In genomic region chr20:34956041-34956458, GRCh38 we compare ENCODE assay signal across 8 cellular contexts. TPM values are rescaled to one million over a fixed set of nuclear protein-coding genes. Genes with fewer than 3 reads are reported as not detected.
DNase-seq lines count a peak whose midpoint lies in the region; ATAC-seq, FAIRE-seq and TF ChIP-seq lines count a peak whose summit lies in the region.

No MANE protein-coding gene starts in this region.

- H3K4me1 Mint-ChIP-seq in CD8-positive, alpha-beta memory T cell: peaks cover 25 to 38% (median 34%) of the 10 kb centered on the region in 3 donors
- H3K4me1 Mint-ChIP-seq in osteocyte (ENCODE audit: unreplicated experiment): peaks cover 26% of the 10 kb centered on the region

- no peaks in the 10 kb centered on the region for H3K27me3 ChIP-seq in CD8-positive, alpha-beta memory T cell (ENCODE audit: insufficient read depth, low read length, poor library complexity, severe bottlenecking)
- H3K27me3 ChIP-seq in endothelial cell of umbilical vein (ENCODE audit: control insufficient read depth in 2 of 2, insufficient read depth in 2 of 2, low read length in 2 of 2): no peaks in the 10 kb centered on the region

- peak overlapping the region; percentile 85 to 97 (median 97) for H3K27ac Mint-ChIP-seq in CD8-positive, alpha-beta memory T cell
- peak overlapping the region; percentile 99 for H3K27ac Mint-ChIP-seq in osteocyte (ENCODE audit: unreplicated experiment)

- ATAC-seq in GM19455 (IDR thresholded peaks at IDR 0.05; ENCODE audit: unreplicated experiment): no peak
- ATAC-seq in esophagus mucosa: no peak

- H3K27ac ChIP-seq in CD8-positive, alpha-beta memory T cell (ENCODE audit: low read depth, low read length): peak overlapping the region; percentile 71
- peak overlapping the region; percentile 61 for H3K27ac ChIP-seq in OCI-LY7 (ENCODE audit: low read depth, low read length, poor library complexity, severe bottlenecking)
- peak overlapping the region; percentile 65 for H3K27ac ChIP-seq in endothelial cell of umbilical vein (ENCODE audit: insufficient read depth, low read depth, low read length)

- no peak for TF ChIP-seq POLR2A in endothelial cell of umbilical vein (IDR thresholded peaks at IDR 0.05; ENCODE audit: low read depth, low read length)

- H3K9me2 ChIP-seq in OCI-LY7 (ENCODE audit: insufficient read depth, low read length): no peaks in the 10 kb centered on the region

- no peaks in the 10 kb centered on the region for H3K36me3 ChIP-seq in CD8-positive, alpha-beta memory T cell (ENCODE audit: insufficient read depth, low read length)
- H3K36me3 ChIP-seq in OCI-LY7 (ENCODE audit: insufficient read depth, low read length) (no peaks in the 10 kb centered on the region), endothelial cell of umbilical vein (ENCODE audit: control insufficient read depth in 2 of 2, extremely low read depth in 1 of 2, insufficient read depth in 2 of 2, low read length in 2 of 2) (no peaks in the 10 kb centered on the region)

- peak overlapping the region; percentile 65 for H2AFZ ChIP-seq in OCI-LY7 (ENCODE audit: low read length)
- peak overlapping the region; percentile 86 for H2AFZ ChIP-seq in endothelial cell of umbilical vein (ENCODE audit: low read depth, low read length)

- peaks cover 0 to 11% (median 0%) of the 10 kb centered on the region in 3 donors for H3K36me3 Mint-ChIP-seq in CD8-positive, alpha-beta memory T cell
- H3K36me3 Mint-ChIP-seq in osteocyte (ENCODE audit: unreplicated experiment): no peaks in the 10 kb centered on the region

- peaks cover 0 to 6% of the 10 kb centered on the region in 2 donors for H3K27me3 Mint-ChIP-seq in CD8-positive, alpha-beta memory T cell
- H3K27me3 Mint-ChIP-seq in osteocyte (ENCODE audit: unreplicated experiment): no peaks in the 10 kb centered on the region

- POLR2A ChIA-PET in CD8-positive, alpha-beta memory T cell (lab: Charles Lee): interaction anchor here (1.2 to 1.5 kb wide), 2 partner anchors 82 to 83 kb away, joined by 4 read pairs; partner anchors contain the start of gene GGT7
- POLR2A ChIA-PET in OCI-LY7 (lab: Charles Lee) (interaction anchor here (0.6 to 2.5 kb wide), 10 partner anchors 12 to 247 kb away, joined by 3 to 7 read pairs (median 4); partner anchors contain the start of genes ACSS2 and GGT7), endothelial cell of umbilical vein (lab: Charles Lee) (interaction anchor here (0.7 to 1.5 kb wide), 5 partner anchors 15 to 82 kb away, joined by 3 to 15 read pairs (median 7); partner anchors contain the start of gene ACSS2)

- intact Hi-C loops in OCI-LY7 (cut with micrococcal nuclease; ENCODE audit: unreplicated experiment): loop anchor here (10.0 kb wide), 1 partner anchor 139 kb away; the partner anchor contains the start of gene TRPC4AP
- intact Hi-C loops in endothelial cell of umbilical vein (cut with micrococcal nuclease): loop anchor here (5.0 kb wide), 1 partner anchor 124 kb away; no protein-coding TSS in a partner anchor

- dilution Hi-C loops in endothelial cell of umbilical vein (cut with MboI; ENCODE audit: extremely low pct_ligation_motif_present, low sequenced_read_pairs): no loop called here

- H3K9me1 ChIP-seq in endothelial cell of umbilical vein (replicated peaks; ENCODE audit: control insufficient read depth, extremely low read depth, insufficient read depth, low read length): no peaks in the 10 kb centered on the region

- H3K4me3 ChIP-seq in CD8-positive, alpha-beta memory T cell (ENCODE audit: low read length): peak overlapping the region; percentile 66
- H3K4me3 ChIP-seq in OCI-LY7 (ENCODE audit: low read depth, low read length, poor library complexity, severe bottlenecking) (peak overlapping the region; percentile 78), endothelial cell of umbilical vein (replicated peaks in 1 of 3; ENCODE audit: insufficient read depth in 1 of 3, low read depth in 1 of 3, low read length in 3 of 3) (peak overlapping the region in 2 of 3 experiments; percentile 58 to 84)

- H3K4me3 Mint-ChIP-seq in CD8-positive, alpha-beta memory T cell: peak overlapping the region; percentile 92 to 98 (median 96)
- H3K4me3 Mint-ChIP-seq in osteocyte (ENCODE audit: unreplicated experiment): peak overlapping the region; percentile 97

- peak overlapping the region; percentile 86 for H3K9ac ChIP-seq in endothelial cell of umbilical vein (replicated peaks; ENCODE audit: extremely low read depth, insufficient read depth, low read length)

- peaks cover 13% of the 10 kb centered on the region for H3K4me1 ChIP-seq in CD8-positive, alpha-beta memory T cell (ENCODE audit: insufficient read depth, low read length)
- H3K4me1 ChIP-seq in OCI-LY7 (ENCODE audit: insufficient read depth, low read length, poor library complexity, severe bottlenecking): peaks cover 76% of the 10 kb centered on the region
- H3K4me1 ChIP-seq in endothelial cell of umbilical vein (ENCODE audit: control insufficient read depth, extremely low read depth, insufficient read depth, low read length): peaks cover 17% of the 10 kb centered on the region

- H3K4me2 ChIP-seq in OCI-LY7 (ENCODE audit: low read length): peak overlapping the region; percentile 82
- H3K4me2 ChIP-seq in endothelial cell of umbilical vein (ENCODE audit: insufficient read depth, low read length): peak overlapping the region; percentile 94

- no peak for DNase-seq in CD8-positive, alpha-beta memory T cell
- no peak for DNase-seq in OCI-LY7 (ENCODE audit: low spot score)
- DNase-seq in endothelial cell of umbilical vein (ENCODE audit: low read depth, low spot score): no peak
- no peak for DNase-seq in osteocyte (ENCODE audit: extremely low spot score, unreplicated experiment)
- no peak for DNase-seq in kidney glomerular epithelial cell (lab: John Stamatoyannopoulos, UW)
- DNase-seq in HK-2 (ENCODE audit: unreplicated experiment): no peak

- BruUV-seq in OCI-LY7 (replicated peaks; lab: Mats Ljungman, UMichigan): no TSS peak
- BruUV-seq in endothelial cell of umbilical vein (replicated peaks; lab: Mats Ljungman, UMichigan): no TSS peak

- H3K79me2 ChIP-seq in OCI-LY7 (ENCODE audit: insufficient read depth, low read depth, low read length): peaks cover 8% of the 10 kb centered on the region; the same call in 1 of the 2 replicates
- H3K79me2 ChIP-seq in endothelial cell of umbilical vein (ENCODE audit: control insufficient read depth, insufficient read depth, low read length): peaks cover 6% of the 10 kb centered on the region

- H4K20me1 ChIP-seq in OCI-LY7 (ENCODE audit: insufficient read depth, low read length) (no peaks in the 10 kb centered on the region), endothelial cell of umbilical vein (replicated peaks; ENCODE audit: control insufficient read depth, extremely low read depth, insufficient read depth, low read length) (no peaks in the 10 kb centered on the region)

- no peak for FAIRE-seq in endothelial cell of umbilical vein (lab: Jason Lieb, UNC)

- H3K9me3 ChIP-seq in CD8-positive, alpha-beta memory T cell (ENCODE audit: low read length): no peaks in the 10 kb centered on the region
- no peaks in the 10 kb centered on the region for H3K9me3 ChIP-seq in OCI-LY7 (ENCODE audit: low read length)
- H3K9me3 ChIP-seq in endothelial cell of umbilical vein (replicated peaks; ENCODE audit: control insufficient read depth, insufficient read depth, low read length): no peaks in the 10 kb centered on the region

- H3K9me3 Mint-ChIP-seq in CD8-positive, alpha-beta memory T cell: no peaks in the 10 kb centered on the region
- H3K9me3 Mint-ChIP-seq in osteocyte (ENCODE audit: unreplicated experiment): no peaks in the 10 kb centered on the region

- TF ChIP-seq CTCF in OCI-LY7 (conservative IDR thresholded peaks at IDR 0.05; ENCODE audit: low read length): peak; percentile 42; the same call in 1 of the 2 replicates
- TF ChIP-seq CTCF in endothelial cell of umbilical vein (IDR thresholded peaks at IDR 0.05; ENCODE audit: extremely low read depth in 1 of 2, insufficient read depth in 1 of 2, low read depth in 1 of 2, low read length in 2 of 2): no peak
- TF ChIP-seq CTCF in osteocyte (IDR thresholded peaks at IDR 0.05): peak; percentile 8

- CTCF ChIA-PET in CD8-positive, alpha-beta memory T cell (lab: Charles Lee): interaction anchor here (0.9 to 1.6 kb wide), 7 partner anchors 13 to 120 kb away, joined by 3 to 9 read pairs (median 3); no protein-coding TSS in a partner anchor
- CTCF ChIA-PET in OCI-LY7 (lab: Charles Lee; ENCODE audit: unreplicated experiment) (interaction anchor here (0.5 to 1.5 kb wide), 6 partner anchors 76 to 322 kb away, joined by 3 to 14 read pairs (median 4); partner anchors contain the start of gene MMP24OS), endothelial cell of umbilical vein (lab: Charles Lee) (interaction anchor here (0.6 to 5.8 kb wide), 20 partner anchors 11 to 759 kb away, joined by 3 to 182 read pairs (median 5); partner anchors contain the start of genes ACSS2 and GGT7)

RNA-seq across cellular contexts. Expression of gene MYH7B, which starts 0.4 kb away (rescaled TPM):
- under 1 TPM; 0.16 to 0.48 TPM for total RNA-seq in CD8-positive, alpha-beta memory T cell
- polyA plus RNA-seq in CD8-positive, alpha-beta memory T cell: 0.26 TPM
- 0.08 and 0.79 TPM in 2 replicates for total RNA-seq in OCI-LY7 (2014; rRNA removed; shearing (Covaris generic))
- 0.63 and 0.70 TPM in 2 replicates for total RNA-seq in OCI-LY7 (2022)
- total RNA-seq in endothelial cell of umbilical vein: 0.07 TPM in 1 of 2 replicates, not detected in the other
- 0.03 and 0.10 TPM in 2 replicates for polyA plus RNA-seq in endothelial cell of umbilical vein
- polyA plus RNA-seq in endothelial cell of umbilical vein (2011; cell fraction: cytosol; rRNA removed): 0.03 TPM in 2 replicates
- 0.07 and 0.43 TPM in 2 replicates for polyA plus RNA-seq in endothelial cell of umbilical vein (2011; cell fraction: nucleus; rRNA removed)
- polyA plus RNA-seq in endothelial cell of umbilical vein (2012): 0.03 and 0.25 TPM in 2 replicates
- polyA minus RNA-seq in endothelial cell of umbilical vein: not detected in 2 replicates
- polyA minus RNA-seq in endothelial cell of umbilical vein (2011; cell fraction: cytosol; rRNA and poly(A)+ RNA removed): not detected
- 0.05 TPM in 1 of 2 replicates, not detected in the other for polyA minus RNA-seq in endothelial cell of umbilical vein (2011; cell fraction: nucleus; rRNA and poly(A)+ RNA removed)
- total RNA-seq in osteocyte: 0.18 and 0.86 TPM in 2 replicates
- total RNA-seq in esophagus mucosa: not detected

RNA-seq across cellular contexts. Expression of gene GSS, which starts 0.4 kb away (rescaled TPM):
- total RNA-seq in CD8-positive, alpha-beta memory T cell: 10 to 100 TPM; 63.0 to 65.2 TPM
- polyA plus RNA-seq in CD8-positive, alpha-beta memory T cell: 38.8 TPM
- 91.4 and 105 TPM in 2 replicates for total RNA-seq in OCI-LY7 (2014; rRNA removed; shearing (Covaris generic))
- total RNA-seq in OCI-LY7 (2022): 78.7 and 103 TPM in 2 replicates
- total RNA-seq in endothelial cell of umbilical vein: 46.9 and 47.9 TPM in 2 replicates
- polyA plus RNA-seq in endothelial cell of umbilical vein: 60.3 and 65.1 TPM in 2 replicates
- 60.4 and 62.6 TPM in 2 replicates for polyA plus RNA-seq in endothelial cell of umbilical vein (2011; cell fraction: cytosol; rRNA removed)
- polyA plus RNA-seq in endothelial cell of umbilical vein (2011; cell fraction: nucleus; rRNA removed): 149 and 162 TPM in 2 replicates
- polyA plus RNA-seq in endothelial cell of umbilical vein (2012): 46.4 and 58.9 TPM in 2 replicates
- 54.4 and 65.2 TPM in 2 replicates for polyA minus RNA-seq in endothelial cell of umbilical vein
- polyA minus RNA-seq in endothelial cell of umbilical vein (2011; cell fraction: cytosol; rRNA and poly(A)+ RNA removed): 24.6 TPM
- polyA minus RNA-seq in endothelial cell of umbilical vein (2011; cell fraction: nucleus; rRNA and poly(A)+ RNA removed): 22.0 and 32.4 TPM in 2 replicates
- 36.0 and 37.2 TPM in 2 replicates for total RNA-seq in osteocyte
- 56.9 TPM for total RNA-seq in esophagus mucosa

Comparison
In these comparisons a context has a peak if more than half of its experiments do, and no peak if none do; other contexts are left out.
1. CTCF ChIP-seq: peak in OCI-LY7 (single experiment) and osteocyte (single experiment); none in endothelial cell of umbilical vein (0 of 2).
2. Peak in every context shown above with its lines, with median percentiles within 50 percentile points of each other: H3K27ac ChIP-seq and H3K4me3 ChIP-seq.